In genomic region chr3:10248184-10248983, GRCh38 we compare ENCODE assay signal across 8 cellular contexts. TPM values are rescaled to one million over a fixed set of nuclear protein-coding genes. Genes with fewer than 3 reads are reported as not detected.
DNase-seq lines count a peak whose midpoint lies in the region; ATAC-seq lines count a peak whose summit lies in the region.

A gene with protein sequence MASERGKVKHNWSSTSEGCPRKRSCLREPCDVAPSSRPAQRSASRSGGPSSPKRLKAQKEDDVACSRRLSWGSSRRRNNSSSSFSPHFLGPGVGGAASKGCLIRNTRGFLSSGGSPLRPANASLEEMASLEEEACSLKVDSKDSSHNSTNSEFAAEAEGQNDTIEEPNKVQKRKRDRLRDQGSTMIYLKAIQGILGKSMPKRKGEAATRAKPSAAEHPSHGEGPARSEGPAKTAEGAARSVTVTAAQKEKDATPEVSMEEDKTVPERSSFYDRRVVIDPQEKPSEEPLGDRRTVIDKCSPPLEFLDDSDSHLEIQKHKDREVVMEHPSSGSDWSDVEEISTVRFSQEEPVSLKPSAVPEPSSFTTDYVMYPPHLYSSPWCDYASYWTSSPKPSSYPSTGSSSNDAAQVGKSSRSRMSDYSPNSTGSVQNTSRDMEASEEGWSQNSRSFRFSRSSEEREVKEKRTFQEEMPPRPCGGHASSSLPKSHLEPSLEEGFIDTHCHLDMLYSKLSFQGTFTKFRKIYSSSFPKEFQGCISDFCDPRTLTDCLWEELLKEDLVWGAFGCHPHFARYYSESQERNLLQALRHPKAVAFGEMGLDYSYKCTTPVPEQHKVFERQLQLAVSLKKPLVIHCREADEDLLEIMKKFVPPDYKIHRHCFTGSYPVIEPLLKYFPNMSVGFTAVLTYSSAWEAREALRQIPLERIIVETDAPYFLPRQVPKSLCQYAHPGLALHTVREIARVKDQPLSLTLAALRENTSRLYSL (plus strand): TSS chr3:10248459. CDS start chr3:10249201, 742 bp downstream.

- DNase-seq in COLO829 (ENCODE audit: low spot score) (peak; percentile 96), HT-29 (ENCODE audit: low spot score) (peak; percentile 88), lung microvascular endothelial cell (ENCODE audit: low read depth in 2 of 2) (peak; percentile 84 to 97)
- peak; percentile 87 for DNase-seq in NK-92 treated with Interleukin-12 subunit alpha and Interleukin-12 subunit beta, amount 100 ng/mL, for 24 hours (lab: John Stamatoyannopoulos, UW)
- peak; percentile 80 to 84 for DNase-seq in activated CD8-positive, alpha-beta memory T cell treated with anti-CD3 and anti-CD28 coated beads for 1 hour (ENCODE audit: extremely low read depth in 1 of 2, low read depth in 1 of 2)
- DNase-seq in effector CD8-positive, alpha-beta T cell (lab: John Stamatoyannopoulos, UW) = peak; percentile 89
- peak; percentile 85 to 88 (median 87) for DNase-seq in stimulated activated CD4-positive, alpha-beta T cell treated with anti-CD3 and anti-CD28 coated beads, TNF-alpha, amount 100 ng/mL, for 4 hours (ENCODE audit: low read depth in 3 of 3)

- ATAC-seq in GM21360 (IDR thresholded peaks at IDR 0.05; ENCODE audit: unreplicated experiment) = peak; percentile 94

RNA-seq across cellular contexts. Expression of the gene that starts here (rescaled TPM):
- total RNA-seq in HT-29 (2014; rRNA removed; shearing (Covaris generic)) = 6.7 and 6.8 TPM in 2 replicates
- total RNA-seq in lung microvascular endothelial cell = 7.2 and 8.9 TPM in 2 replicates

Comparison
In these comparisons a context has a peak if more than half of its experiments do, and no peak if none do; other contexts are left out.
1. Peak in every context shown above with its lines: DNase-seq and ATAC-seq.